Comparison of ENCODE assay signal across 8 cellular contexts in genomic region chr1:24415910-24416665, GRCh38. TPM values are rescaled to one million over a fixed set of nuclear protein-coding genes. Genes with fewer than 3 reads are reported as not detected.
DNase-seq lines count a peak whose midpoint lies in the region; ATAC-seq and TF ChIP-seq lines count a peak whose summit lies in the region.

No MANE protein-coding gene starts in this region.

- ATAC-seq in HG03135 (IDR thresholded peaks at IDR 0.05; ENCODE audit: unreplicated experiment), result peak; percentile 1
- no peak for ATAC-seq in foreskin keratinocyte
- ATAC-seq in GM21717 (IDR thresholded peaks at IDR 0.05; ENCODE audit: unreplicated experiment), result no peak

- peaks cover 2% of the 10 kb centered on the region for H3K9me3 Mint-ChIP-seq in progenitor cell of endocrine pancreas (ENCODE audit: low read depth)

- H3K4me3 ChIP-seq in WI38 (ENCODE audit: low read depth, low read length), result peak overlapping the region; percentile 93

- DNase-seq in activated naive CD4-positive, alpha-beta T cell treated with Interleukin-2 at 50 U/mL for 16 hours, result peak; percentile 9
- no peak for DNase-seq in activated naive CD4-positive, alpha-beta T cell (lab: John Stamatoyannopoulos, UW)
- DNase-seq in foreskin keratinocyte, result peak; percentile 22 to 61
- DNase-seq in progenitor cell of endocrine pancreas (ENCODE audit: low spot score, unreplicated experiment), result no peak
- DNase-seq in GOT3 (lab: John Stamatoyannopoulos, UW), result no peak

- TF ChIP-seq CTCF in WI38 (IDR thresholded peaks at IDR 0.05; ENCODE audit: low read depth, low read length) (no peak), foreskin keratinocyte (conservative IDR thresholded peaks at IDR 0.05) (no peak), progenitor cell of endocrine pancreas (IDR thresholded peaks at IDR 0.05; ENCODE audit: unreplicated experiment) (no peak)

- peaks cover 25% of the 10 kb centered on the region for H3K4me1 Mint-ChIP-seq in progenitor cell of endocrine pancreas (ENCODE audit: low read depth)

- H3K36me3 Mint-ChIP-seq in progenitor cell of endocrine pancreas (ENCODE audit: insufficient read depth), result peaks cover 6% of the 10 kb centered on the region

- H3K4me3 Mint-ChIP-seq in progenitor cell of endocrine pancreas (ENCODE audit: low read depth), result peak overlapping the region; percentile 97

- peaks cover 33% of the 10 kb centered on the region for H3K4me1 ChIP-seq in foreskin keratinocyte

- no peaks in the 10 kb centered on the region for H3K27me3 ChIP-seq in foreskin keratinocyte

- peak overlapping the region; percentile 28 for H3K27ac ChIP-seq in foreskin keratinocyte

- no peaks in the 10 kb centered on the region for H3K27me3 Mint-ChIP-seq in progenitor cell of endocrine pancreas

- peak overlapping the region; percentile 92 for H3K27ac Mint-ChIP-seq in progenitor cell of endocrine pancreas

RNA-seq across cellular contexts. Expression of gene NIPAL3, which starts 0.5 kb away (rescaled TPM):
- 42.6 and 46.6 TPM in 2 replicates for total RNA-seq in foreskin keratinocyte
- 18.7 and 20.3 TPM in 2 replicates for polyA plus RNA-seq in foreskin keratinocyte
- 13.1 and 13.5 TPM in 2 replicates for total RNA-seq in progenitor cell of endocrine pancreas

RNA-seq across cellular contexts. Expression of gene STPG1, which starts 2.5 kb away (rescaled TPM):
- total RNA-seq in foreskin keratinocyte (13.2 and 16.4 TPM in 2 replicates), progenitor cell of endocrine pancreas (16.7 and 19.2 TPM in 2 replicates)
- polyA plus RNA-seq in foreskin keratinocyte, result 12.5 and 14.0 TPM in 2 replicates

Comparison
In these comparisons a context has a peak if more than half of its experiments do, and no peak if none do; other contexts are left out.
1. DNase-seq: peak in activated naive CD4-positive, alpha-beta T cell treated with Interleukin-2 at 50 U/mL for 16 hours (single experiment) and foreskin keratinocyte (2 of 2); none in activated naive CD4-positive, alpha-beta T cell (0 of 4), progenitor cell of endocrine pancreas (single experiment) and GOT3 (single experiment).